In the genomic region with DNA sequence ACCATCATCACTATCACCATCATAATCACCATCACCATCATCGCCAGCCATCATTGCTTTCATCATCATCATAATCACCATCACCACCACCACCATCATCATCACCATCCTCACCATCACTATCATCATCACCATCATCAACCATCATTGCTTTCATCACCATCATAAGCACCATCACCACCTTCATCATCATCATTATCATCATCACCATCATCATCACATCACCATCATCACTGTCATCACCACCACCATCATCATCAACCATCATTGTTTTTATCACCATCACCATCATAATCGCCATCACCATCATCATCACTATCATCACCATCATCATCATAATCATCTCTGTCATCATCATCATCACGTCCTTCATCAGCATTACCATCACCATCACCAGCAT, we compare ENCODE assay signal across 3 cellular contexts.
A peak's percentile ranks its signal among the peaks of the same experiment; 100 is the strongest.
TF ChIP-seq lines count a peak whose summit lies in the region.

No MANE protein-coding gene starts in this region.

TF ChIP-seq in GM12891, 5 proteins besides CTCF, POLR2A, EP300 and RAD21:
- TF ChIP-seq SPI1 (IDR thresholded peaks at IDR 0.05; ENCODE audit: low read depth, low read length) (no peak), POLR2AphosphoS5 (IDR thresholded peaks at IDR 0.05; ENCODE audit: low read depth, low read length) (no peak), PAX5 (IDR thresholded peaks at IDR 0.05; ENCODE audit: insufficient read depth, low read length, severe bottlenecking) (no peak), POU2F2 (IDR thresholded peaks at IDR 0.05; ENCODE audit: low read depth, low read length) (no peak), TAF1 (IDR thresholded peaks at IDR 0.05; ENCODE audit: low read depth, low read length) (no peak)

TF ChIP-seq in HEK293, 187 proteins besides CTCF, POLR2A, EP300 and RAD21:
- TF ChIP-seq YY2 (tag by site-specific recombination; IDR thresholded peaks at IDR 0.05) (no peak), ZNF571 (tag by site-specific recombination; IDR thresholded peaks at IDR 0.05) (peak; percentile 9; the same call in 1 of the 2 replicates), ZFHX2 (tag by site-specific recombination; conservative IDR thresholded peaks at IDR 0.05) (no peak), ZEB2 (tag by site-specific recombination; IDR thresholded peaks at IDR 0.05) (no peak), PRDM1 (tag by site-specific recombination; IDR thresholded peaks at IDR 0.05) (no peak), ZNF157 (tag by site-specific recombination; IDR thresholded peaks at IDR 0.05) (0 out of 2 replicates have a peak, but pooled peaks have one; percentile 13), ZNF266 (tag by site-specific recombination; IDR thresholded peaks at IDR 0.05; ENCODE audit: low read depth) (0 out of 2 replicates have a peak, but pooled peaks have one; percentile 13), ZNF248 (tag by site-specific recombination; IDR thresholded peaks at IDR 0.05) (0 out of 2 replicates have a peak, but pooled peaks have one; percentile 19), ZNF664 (tag by site-specific recombination; IDR thresholded peaks at IDR 0.05) (no peak), ZNF529 (tag by site-specific recombination; IDR thresholded peaks at IDR 0.05; ENCODE audit: insufficient replicate concordance) (no peak)
- TF ChIP-seq, protein P1, sequence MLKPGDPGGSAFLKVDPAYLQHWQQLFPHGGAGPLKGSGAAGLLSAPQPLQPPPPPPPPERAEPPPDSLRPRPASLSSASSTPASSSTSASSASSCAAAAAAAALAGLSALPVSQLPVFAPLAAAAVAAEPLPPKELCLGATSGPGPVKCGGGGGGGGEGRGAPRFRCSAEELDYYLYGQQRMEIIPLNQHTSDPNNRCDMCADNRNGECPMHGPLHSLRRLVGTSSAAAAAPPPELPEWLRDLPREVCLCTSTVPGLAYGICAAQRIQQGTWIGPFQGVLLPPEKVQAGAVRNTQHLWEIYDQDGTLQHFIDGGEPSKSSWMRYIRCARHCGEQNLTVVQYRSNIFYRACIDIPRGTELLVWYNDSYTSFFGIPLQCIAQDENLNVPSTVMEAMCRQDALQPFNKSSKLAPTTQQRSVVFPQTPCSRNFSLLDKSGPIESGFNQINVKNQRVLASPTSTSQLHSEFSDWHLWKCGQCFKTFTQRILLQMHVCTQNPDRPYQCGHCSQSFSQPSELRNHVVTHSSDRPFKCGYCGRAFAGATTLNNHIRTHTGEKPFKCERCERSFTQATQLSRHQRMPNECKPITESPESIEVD (tag by site-specific recombination; IDR thresholded peaks at IDR 0.05): no peak
- TF ChIP-seq, protein P2, sequence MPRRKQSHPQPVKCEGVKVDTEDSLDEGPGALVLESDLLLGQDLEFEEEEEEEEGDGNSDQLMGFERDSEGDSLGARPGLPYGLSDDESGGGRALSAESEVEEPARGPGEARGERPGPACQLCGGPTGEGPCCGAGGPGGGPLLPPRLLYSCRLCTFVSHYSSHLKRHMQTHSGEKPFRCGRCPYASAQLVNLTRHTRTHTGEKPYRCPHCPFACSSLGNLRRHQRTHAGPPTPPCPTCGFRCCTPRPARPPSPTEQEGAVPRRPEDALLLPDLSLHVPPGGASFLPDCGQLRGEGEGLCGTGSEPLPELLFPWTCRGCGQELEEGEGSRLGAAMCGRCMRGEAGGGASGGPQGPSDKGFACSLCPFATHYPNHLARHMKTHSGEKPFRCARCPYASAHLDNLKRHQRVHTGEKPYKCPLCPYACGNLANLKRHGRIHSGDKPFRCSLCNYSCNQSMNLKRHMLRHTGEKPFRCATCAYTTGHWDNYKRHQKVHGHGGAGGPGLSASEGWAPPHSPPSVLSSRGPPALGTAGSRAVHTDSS (tag by site-specific recombination; IDR thresholded peaks at IDR 0.05): peak; percentile 97

TF ChIP-seq in H1, 55 proteins besides CTCF, POLR2A, EP300 and RAD21:
- no peak for TF ChIP-seq SIN3A (conservative IDR thresholded peaks at IDR 0.05 in 1 of 2, IDR thresholded peaks at IDR 0.05 in 1 of 2; ENCODE audit: low read depth in 1 of 2, low read length in 2 of 2)
- TF ChIP-seq HDAC6 (IDR thresholded peaks at IDR 0.05; ENCODE audit: low read depth, low read length): no peak
- TF ChIP-seq PHF8 (conservative IDR thresholded peaks at IDR 0.05; ENCODE audit: low read depth, low read length): no peak
- TF ChIP-seq, protein P3, sequence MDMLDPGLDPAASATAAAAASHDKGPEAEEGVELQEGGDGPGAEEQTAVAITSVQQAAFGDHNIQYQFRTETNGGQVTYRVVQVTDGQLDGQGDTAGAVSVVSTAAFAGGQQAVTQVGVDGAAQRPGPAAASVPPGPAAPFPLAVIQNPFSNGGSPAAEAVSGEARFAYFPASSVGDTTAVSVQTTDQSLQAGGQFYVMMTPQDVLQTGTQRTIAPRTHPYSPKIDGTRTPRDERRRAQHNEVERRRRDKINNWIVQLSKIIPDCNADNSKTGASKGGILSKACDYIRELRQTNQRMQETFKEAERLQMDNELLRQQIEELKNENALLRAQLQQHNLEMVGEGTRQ (IDR thresholded peaks at IDR 0.05; ENCODE audit: low read length): no peak
- no peak for TF ChIP-seq RNF2 (IDR thresholded peaks at IDR 0.05; ENCODE audit: borderline replicate concordance, low read depth, low read length, missing control alignments, poor library complexity, severe bottlenecking)
